10 cellular contexts compared by ENCODE assay signal in genomic region chr10:103442031-103442461, GRCh38.
DNase-seq lines count a peak whose midpoint lies in the region; ATAC-seq and TF ChIP-seq lines count a peak whose summit lies in the region.
"Had no signal": no experiment of that assay in that cellular context is flagged by ENCODE, and none has a peak within 500 bp of the region (broad histone marks: within the 10 kb centered on the region; RNA-seq: fewer than 3 reads in every experiment).

No MANE protein-coding gene starts in this region.

- ATAC-seq in GM19467 (IDR thresholded peaks at IDR 0.05; ENCODE audit: unreplicated experiment) (no peak), GM19035 (IDR thresholded peaks at IDR 0.05; ENCODE audit: unreplicated experiment) (no peak)

- DNase-seq in Ammon's horn (ENCODE audit: low spot score) (peak; percentile 36), MV-4-11 (lab: John Stamatoyannopoulos, UW) (peak; percentile 84), fibroblast of mammary gland (ENCODE audit: low read depth) (peak; percentile 86), non-pigmented ciliary epithelial cell (ENCODE audit: low read depth) (peak; percentile 23), NCI-H128 (lab: John Stamatoyannopoulos, UW; ENCODE audit: unreplicated experiment) (no peak), SKM-1 treated with dmso at 0.1 percent for 144 hours (lab: John Stamatoyannopoulos, UW; ENCODE audit: unreplicated experiment) (no peak)
- DNase-seq: activated effector memory CD4-positive, alpha-beta T cell treated with anti-CD3 and anti-CD28 coated beads, Interleukin-2, amount 50 U/mL, for 16 hours; dermis blood vessel endothelial cell had no signal

- no peak for TF ChIP-seq CTCF in fibroblast of mammary gland (conservative IDR thresholded peaks at IDR 0.05; ENCODE audit: control insufficient read depth, insufficient read depth, low read depth, low read length)

- H3K4me3 ChIP-seq in fibroblast of mammary gland (ENCODE audit: control insufficient read depth, low read depth, low read length) = no peak overlapping the region

Comparison
In these comparisons a context has a peak if more than half of its experiments do, and no peak if none do; other contexts are left out.
1. DNase-seq: peak in Ammon's horn (single experiment), MV-4-11 (single experiment), fibroblast of mammary gland (single experiment) and non-pigmented ciliary epithelial cell (single experiment); none in NCI-H128 (single experiment) and SKM-1 treated with dmso at 0.1 percent for 144 hours (single experiment).